In genomic region chr20:19947611-19948264, GRCh38 we compare ENCODE assay signal across 11 cellular contexts.
DNase-seq lines count a peak whose midpoint lies in the region; ATAC-seq and TF ChIP-seq lines count a peak whose summit lies in the region.
"Had no signal": no experiment of that assay in that cellular context is flagged by ENCODE, and none has a peak within 500 bp of the region (broad histone marks: within the 10 kb centered on the region; RNA-seq: fewer than 3 reads in every experiment).

No MANE protein-coding gene starts in this region.

- no peak overlapping the region for H3K4me3 Mint-ChIP-seq in chondrocyte (ENCODE audit: unreplicated experiment)
- H3K4me3 Mint-ChIP-seq: activated T-cell treated with anti-CD3 and anti-CD28 coated beads, Interleukin-2, amount 50 U/mL, for 24 hours; memory B cell; stimulated activated naive CD8-positive, alpha-beta T cell treated with anti-CD3 and anti-CD28 coated beads, Interleukin-15, Interleukin-2, amounts not matched to agents 100 ng/mL and 50 ng/mL, for 24 hours had no signal

- H3K4me3 ChIP-seq in SJSA1 (no peak overlapping the region), mucosa of stomach (ENCODE audit: low read length) (no peak overlapping the region)

- H3K4me1 Mint-ChIP-seq in chondrocyte (ENCODE audit: low read depth), result peaks cover 32% of the 10 kb centered on the region

- H3K4me1 ChIP-seq in SJSA1 (replicated peaks) (peaks cover 35% of the 10 kb centered on the region), mucosa of stomach (ENCODE audit: control insufficient read depth, insufficient read depth, low read length) (peaks cover 38% of the 10 kb centered on the region)

- H3K27ac Mint-ChIP-seq in chondrocyte (ENCODE audit: unreplicated experiment), result no peak overlapping the region
- H3K27ac Mint-ChIP-seq: activated T-cell treated with anti-CD3 and anti-CD28 coated beads, Interleukin-2, amount 50 U/mL, for 24 hours; memory B cell; stimulated activated naive CD8-positive, alpha-beta T cell treated with anti-CD3 and anti-CD28 coated beads, Interleukin-15, Interleukin-2, amounts not matched to agents 100 ng/mL and 50 ng/mL, for 24 hours had no signal

- H3K9me3 Mint-ChIP-seq in chondrocyte (ENCODE audit: low read depth), result no peaks in the 10 kb centered on the region
- H3K9me3 Mint-ChIP-seq: activated T-cell treated with anti-CD3 and anti-CD28 coated beads, Interleukin-2, amount 50 U/mL, for 24 hours; memory B cell; stimulated activated naive CD8-positive, alpha-beta T cell treated with anti-CD3 and anti-CD28 coated beads, Interleukin-15, Interleukin-2, amounts not matched to agents 100 ng/mL and 50 ng/mL, for 24 hours had no signal

- peak overlapping the region; percentile 40 for H3K9ac ChIP-seq in mucosa of stomach (ENCODE audit: low read length)

- H3K27me3 ChIP-seq in SJSA1 (replicated peaks) (no peaks in the 10 kb centered on the region), mucosa of stomach (ENCODE audit: control insufficient read depth, insufficient read depth, low read length) (no peaks in the 10 kb centered on the region)

- H3K9me3 ChIP-seq in SJSA1 (replicated peaks) (no peaks in the 10 kb centered on the region), mucosa of stomach (ENCODE audit: control insufficient read depth, low read length) (no peaks in the 10 kb centered on the region)

- H3K27ac ChIP-seq in SJSA1, result peak overlapping the region; percentile 43

- no peak for TF ChIP-seq CTCF in chondrocyte (IDR thresholded peaks at IDR 0.05)

- no peaks in the 10 kb centered on the region for H3K36me3 Mint-ChIP-seq in chondrocyte (ENCODE audit: low read depth)
- H3K36me3 Mint-ChIP-seq: memory B cell had no signal

- DNase-seq in SJSA1 (ENCODE audit: low read depth in 1 of 2, low spot score in 2 of 2) (peak; percentile 45 to 65), germinal center (ENCODE audit: low spot score) (no peak), occipital lobe (lab: John Stamatoyannopoulos, UW) (no peak), chondrocyte (ENCODE audit: low spot score) (no peak), NOMO-1 (lab: John Stamatoyannopoulos, UW; ENCODE audit: unreplicated experiment in 2 of 2) (no peak)
- DNase-seq: activated T-cell treated with anti-CD3 and anti-CD28 coated beads, Interleukin-2, amount 50 U/mL, for 24 hours had no signal

- peak; percentile 89 for ATAC-seq in GM18870 (IDR thresholded peaks at IDR 0.05; ENCODE audit: unreplicated experiment)
- peak; percentile 64 for ATAC-seq in HG02610 (IDR thresholded peaks at IDR 0.05; ENCODE audit: unreplicated experiment)

- no peaks in the 10 kb centered on the region for H3K27me3 Mint-ChIP-seq in chondrocyte (ENCODE audit: low read depth)
- H3K27me3 Mint-ChIP-seq: memory B cell had no signal

- H3K36me3 ChIP-seq in SJSA1, result no peaks in the 10 kb centered on the region
- H3K36me3 ChIP-seq in mucosa of stomach (ENCODE audit: control insufficient read depth, insufficient read depth, low read length), result no peaks in the 10 kb centered on the region

Comparison
In these comparisons a context has a peak if more than half of its experiments do, and no peak if none do; other contexts are left out.
1. DNase-seq: peak in SJSA1 (2 of 2); none in germinal center (single experiment), occipital lobe (single experiment), chondrocyte (single experiment) and NOMO-1 (0 of 2).